Comparison of ENCODE assay signal across 19 cellular contexts in the genomic region with DNA sequence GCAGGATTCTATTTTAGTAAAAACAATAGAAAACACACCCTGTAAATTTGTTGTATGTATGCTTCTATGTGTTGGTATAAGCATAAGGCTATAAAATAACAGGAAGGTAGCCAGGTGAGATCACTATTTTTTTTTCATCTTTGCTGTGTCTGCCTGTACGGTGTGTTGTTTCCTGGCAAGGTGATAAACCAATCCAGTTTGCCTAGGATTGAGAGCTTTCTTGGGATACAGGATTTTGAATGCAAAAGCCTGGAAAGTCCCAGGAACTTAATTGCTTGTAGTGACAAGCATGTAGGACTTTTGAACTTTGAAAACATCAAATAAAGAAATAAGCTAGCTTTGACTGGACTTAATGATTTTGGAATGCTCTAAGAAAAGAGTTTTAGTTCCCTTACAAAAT.
DNase-seq lines count a peak whose midpoint lies in the region; TF ChIP-seq lines count a peak whose summit lies in the region.
"Had no signal": no experiment of that assay in that cellular context is flagged by ENCODE, and none has a peak within 500 bp of the region (broad histone marks: within the 10 kb centered on the region; RNA-seq: fewer than 3 reads in every experiment).

No MANE protein-coding gene starts in this region.

- intact Hi-C loops in mammary epithelial cell (cut with micrococcal nuclease) (no loop called here), MCF 10A (cut with micrococcal nuclease) (no loop called here)

- H3K27ac ChIP-seq in mammary epithelial cell (ENCODE audit: insufficient read depth, low read depth, low read length) (no peak overlapping the region), epithelial cell of prostate (no peak overlapping the region), mesendoderm (ENCODE audit: low read depth, low read length) (no peak overlapping the region)
- H3K27ac ChIP-seq: 22Rv1, BLaER1, C4-2B, GM23248 had no signal

- H2BK5ac ChIP-seq in mesendoderm (ENCODE audit: low read length) = no peak overlapping the region

- H3K9me3 ChIP-seq in mammary epithelial cell (replicated peaks; ENCODE audit: insufficient read depth, low read length) = no peaks in the 10 kb centered on the region

- DNase-seq in mammary epithelial cell (peak; percentile 34), MCF 10A (ENCODE audit: unreplicated experiment) (no peak), epithelial cell of prostate (ENCODE audit: low read depth, low spot score) (peak; percentile 1), left kidney (ENCODE audit: low read depth, low spot score) (peak; percentile 9), NCI-H187 treated with DMSO at 0.1 percent for 48 hours (lab: John Stamatoyannopoulos, UW) (no peak), mesendoderm (no peak), NCI-H524 (lab: John Stamatoyannopoulos, UW) (no peak), nephron progenitor cell (no peak)
- DNase-seq: CD4-positive, alpha-beta T cell; CD8-positive, alpha-beta memory T cell; DMS 273 treated with DMSO at 0.1 percent for 48 hours; DND-41; GM23248; H7; HCEC 1CT had no signal

- H3K27me3 Mint-ChIP-seq in MCF 10A (ENCODE audit: insufficient read depth, unreplicated experiment) = no peaks in the 10 kb centered on the region
- peaks cover 4% of the 10 kb centered on the region for H3K27me3 Mint-ChIP-seq in nephron progenitor cell (ENCODE audit: low read depth, poor library complexity)
- H3K27me3 Mint-ChIP-seq: B cell; CD4-positive, alpha-beta T cell; CD8-positive, alpha-beta memory T cell had no signal

- H4K5ac ChIP-seq in mesendoderm (ENCODE audit: low read length) = no peak overlapping the region

- H3K4me1 ChIP-seq in mammary epithelial cell (ENCODE audit: insufficient read depth, low read length) = no peaks in the 10 kb centered on the region
- no peaks in the 10 kb centered on the region for H3K4me1 ChIP-seq in mesendoderm (ENCODE audit: control insufficient read depth, low read depth, low read length)
- H3K4me1 ChIP-seq: BLaER1 had no signal

- TF ChIP-seq CTCF in mammary epithelial cell (conservative IDR thresholded peaks at IDR 0.05 in 1 of 2, IDR thresholded peaks at IDR 0.05 in 1 of 2; ENCODE audit: extremely low read depth in 1 of 2, insufficient read depth in 1 of 2, low read depth in 1 of 2, low read length in 2 of 2) (no peak), MCF 10A (IDR thresholded peaks at IDR 0.05; ENCODE audit: unreplicated experiment) (no peak), nephron progenitor cell (IDR thresholded peaks at IDR 0.05) (no peak)

- no peak overlapping the region for H3K4ac ChIP-seq in mesendoderm (ENCODE audit: low read depth, low read length)

- H3K9ac ChIP-seq in mammary epithelial cell (ENCODE audit: insufficient read depth, low read length) (no peak overlapping the region), mesendoderm (ENCODE audit: low read length) (no peak overlapping the region)
- H3K9ac ChIP-seq: BLaER1, GM23248 had no signal

- H3K4me3 Mint-ChIP-seq in MCF 10A (ENCODE audit: unreplicated experiment) (no peak overlapping the region), nephron progenitor cell (no peak overlapping the region)
- H3K4me3 Mint-ChIP-seq: B cell; CD4-positive, alpha-beta T cell; CD8-positive, alpha-beta memory T cell had no signal

- 5% methylated on average over 1 of the region's 1 CpG for WGBS in mammary epithelial cell (ENCODE audit: low coverage, missing lambda C conversion rate)
- WGBS in mesendoderm (ENCODE audit: extremely low coverage, insufficient coverage, low lambda C conversion rate) = no CpG with 5 or more reads among the region's 1 CpG

- no peak overlapping the region for H4K8ac ChIP-seq in mesendoderm (ENCODE audit: low read depth, low read length)

- CTCF ChIA-PET in mammary epithelial cell (lab: Charles Lee; ENCODE audit: low non-redundant PET) = no interaction called here
- CTCF ChIA-PET in MCF 10A (lab: Yijun Ruan, JAX) = interaction anchor here (0.7 kb wide), 1 partner anchor 676 kb away, joined by 3 read pairs; no protein-coding TSS in a partner anchor

- no peak overlapping the region for H2AK5ac ChIP-seq in mesendoderm (ENCODE audit: low read length)

- no peak overlapping the region for H3K56ac ChIP-seq in mesendoderm (ENCODE audit: low read length)

- no peak overlapping the region for H2AFZ ChIP-seq in mammary epithelial cell (ENCODE audit: low read depth, low read length)
- H2AFZ ChIP-seq: GM23248 had no signal

- no peaks in the 10 kb centered on the region for H3K36me3 Mint-ChIP-seq in MCF 10A (ENCODE audit: insufficient read depth, unreplicated experiment)
- H3K36me3 Mint-ChIP-seq in nephron progenitor cell (ENCODE audit: low read depth) = no peaks in the 10 kb centered on the region
- H3K36me3 Mint-ChIP-seq: CD8-positive, alpha-beta memory T cell had no signal

- dilution Hi-C loops in mammary epithelial cell (cut with HindIII; ENCODE audit: low sequenced_read_pairs) = no loop called here

- no peak overlapping the region for H3K4me3 ChIP-seq in mammary epithelial cell (replicated peaks in 1 of 3; ENCODE audit: insufficient read depth in 1 of 3, low read depth in 2 of 3, low read length in 3 of 3)
- no peak overlapping the region for H3K4me3 ChIP-seq in mesendoderm (ENCODE audit: low read length)
- H3K4me3 ChIP-seq: BLaER1, GM23248 had no signal

- POLR2A ChIA-PET in MCF 10A (lab: Yijun Ruan, JAX) = no interaction called here

- H3K79me2 ChIP-seq in mammary epithelial cell (ENCODE audit: insufficient read depth, low read length) (no peaks in the 10 kb centered on the region), mesendoderm (ENCODE audit: control insufficient read depth, insufficient read depth, low read length) (no peaks in the 10 kb centered on the region)

- H3K4me2 ChIP-seq in mammary epithelial cell (ENCODE audit: insufficient read depth, low read depth, low read length) = no peak overlapping the region
- H3K4me2 ChIP-seq in mesendoderm (ENCODE audit: low read length) = no peak overlapping the region
- H3K4me2 ChIP-seq: BLaER1 had no signal

- H3K36me3 ChIP-seq in mammary epithelial cell (ENCODE audit: insufficient read depth, low read length) (no peaks in the 10 kb centered on the region), mesendoderm (ENCODE audit: control insufficient read depth, insufficient read depth, low read length) (no peaks in the 10 kb centered on the region)
- H3K36me3 ChIP-seq: BLaER1 had no signal

- H3K18ac ChIP-seq in mesendoderm (ENCODE audit: low read length) = no peak overlapping the region

- no peaks in the 10 kb centered on the region for H4K20me1 ChIP-seq in mammary epithelial cell (ENCODE audit: insufficient read depth, low read length)
- H4K20me1 ChIP-seq: BLaER1 had no signal

- no peaks in the 10 kb centered on the region for H3K4me1 Mint-ChIP-seq in MCF 10A (ENCODE audit: insufficient read depth, unreplicated experiment)
- H3K4me1 Mint-ChIP-seq in nephron progenitor cell = no peaks in the 10 kb centered on the region
- H3K4me1 Mint-ChIP-seq: B cell; CD8-positive, alpha-beta memory T cell had no signal

- H3K27me3 ChIP-seq in mammary epithelial cell (ENCODE audit: insufficient read depth, low read length) (no peaks in the 10 kb centered on the region), mesendoderm (ENCODE audit: insufficient read depth, low read length, poor library complexity) (no peaks in the 10 kb centered on the region)
- H3K27me3 ChIP-seq: BLaER1 had no signal

- no peak overlapping the region for H3K27ac Mint-ChIP-seq in MCF 10A (ENCODE audit: low read depth, unreplicated experiment)
- no peak overlapping the region for H3K27ac Mint-ChIP-seq in nephron progenitor cell
- H3K27ac Mint-ChIP-seq: B cell; CD4-positive, alpha-beta T cell; CD8-positive, alpha-beta memory T cell had no signal

- in situ Hi-C loops in mammary epithelial cell (cut with MboI; ENCODE audit: low sequenced_read_pairs in 2 of 2) = no loop called here

- no TSS peak for BruUV-seq in mammary epithelial cell (replicated peaks; lab: Mats Ljungman, UMichigan)
- BruUV-seq in MCF 10A (replicated peaks; lab: Mats Ljungman, UMichigan) = no TSS peak

- H2BK120ac ChIP-seq in mesendoderm (ENCODE audit: low read depth, low read length) = no peak overlapping the region

- no peaks in the 10 kb centered on the region for H3K9me3 Mint-ChIP-seq in MCF 10A (ENCODE audit: unreplicated experiment)
- H3K9me3 Mint-ChIP-seq in nephron progenitor cell = no peaks in the 10 kb centered on the region

- H3K79me1 ChIP-seq in mesendoderm (ENCODE audit: low read length) = no peaks in the 10 kb centered on the region

- no peak overlapping the region for H3K23ac ChIP-seq in mesendoderm (ENCODE audit: low read length)

- no peak overlapping the region for H2BK15ac ChIP-seq in mesendoderm (replicated peaks; ENCODE audit: low read depth)

Comparison
In these comparisons a context has a peak if more than half of its experiments do, and no peak if none do; other contexts are left out.
1. DNase-seq: peak in mammary epithelial cell (single experiment), epithelial cell of prostate (single experiment) and left kidney (single experiment); none in MCF 10A (single experiment), NCI-H187 treated with DMSO at 0.1 percent for 48 hours (single experiment), mesendoderm (single experiment), NCI-H524 (0 of 2) and nephron progenitor cell (single experiment).